In genomic region chr6:119350202-119351004, GRCh38 we compare ENCODE assay signal across 8 cellular contexts. TPM values are rescaled to one million over a fixed set of nuclear protein-coding genes. Genes with fewer than 3 reads are reported as not detected.
DNase-seq lines count a peak whose midpoint lies in the region; ATAC-seq and TF ChIP-seq lines count a peak whose summit lies in the region.

No MANE protein-coding gene starts in this region.

- TF ChIP-seq CTCF in WERI-Rb-1 (IDR thresholded peaks at IDR 0.05; ENCODE audit: low read depth, low read length), result no peak

- H3K36me3 ChIP-seq in WERI-Rb-1, result no peaks in the 10 kb centered on the region
- H3K36me3 ChIP-seq in effector memory CD4-positive, alpha-beta T cell (ENCODE audit: control insufficient read depth, insufficient read depth, low read length), result no peaks in the 10 kb centered on the region
- H3K36me3 ChIP-seq in stomach smooth muscle (ENCODE audit: control insufficient read depth in 2 of 2, insufficient read depth in 2 of 2, low read length in 2 of 2), result no peaks in the 10 kb centered on the region

- H3K27ac ChIP-seq in WERI-Rb-1 (no peak overlapping the region), stomach smooth muscle (ENCODE audit: low read length) (peak overlapping the region; percentile 92)
- H3K27ac ChIP-seq in effector memory CD4-positive, alpha-beta T cell (ENCODE audit: insufficient read depth, low read length, poor library complexity, severe bottlenecking), result peak overlapping the region; percentile 82

- H3K27me3 ChIP-seq in WERI-Rb-1 (ENCODE audit: insufficient read depth, low read depth, severe bottlenecking), result peaks cover 52% of the 10 kb centered on the region
- H3K27me3 ChIP-seq in effector memory CD4-positive, alpha-beta T cell (replicated peaks; ENCODE audit: control insufficient read depth, insufficient read depth, low read length, poor library complexity, severe bottlenecking), result no peaks in the 10 kb centered on the region
- no peaks in the 10 kb centered on the region for H3K27me3 ChIP-seq in mononuclear cell (ENCODE audit: insufficient read depth, low read length)
- no peaks in the 10 kb centered on the region for H3K27me3 ChIP-seq in stomach smooth muscle (ENCODE audit: control insufficient read depth in 1 of 2, insufficient read depth in 2 of 2, low read length in 2 of 2)

- peak overlapping the region; percentile 88 to 95 for H3K9ac ChIP-seq in stomach smooth muscle (ENCODE audit: low read length in 2 of 2)

- peak; percentile 21 for ATAC-seq in GM21723 (IDR thresholded peaks at IDR 0.05; ENCODE audit: unreplicated experiment)

- peak; percentile 47 for DNase-seq in GM03348 (ENCODE audit: low spot score)
- peak; percentile 62 for DNase-seq in KBM-7
- DNase-seq in WERI-Rb-1, result no peak
- peak in 1 of 3 donors; percentile 15 for DNase-seq in effector memory CD4-positive, alpha-beta T cell
- DNase-seq in mucosa of gallbladder (ENCODE audit: low spot score), result no peak

- in situ Hi-C loops in KBM-7 (cut with MboI; ENCODE audit: low pct_unique_long_range_greater_than_20kb, low sequenced_read_pairs), result no loop called here

- H3K9me3 ChIP-seq in WERI-Rb-1 (ENCODE audit: severe bottlenecking), result no peaks in the 10 kb centered on the region
- no peaks in the 10 kb centered on the region for H3K9me3 ChIP-seq in effector memory CD4-positive, alpha-beta T cell (ENCODE audit: control insufficient read depth, low read length)
- H3K9me3 ChIP-seq in mononuclear cell (ENCODE audit: low read depth, low read length), result no peaks in the 10 kb centered on the region
- no peaks in the 10 kb centered on the region for H3K9me3 ChIP-seq in stomach smooth muscle (ENCODE audit: control insufficient read depth in 2 of 2, low read length in 2 of 2)

- H3K4me1 ChIP-seq in effector memory CD4-positive, alpha-beta T cell (ENCODE audit: control insufficient read depth, insufficient read depth, low read length, poor library complexity, severe bottlenecking), result peaks cover 6% of the 10 kb centered on the region
- H3K4me1 ChIP-seq in mononuclear cell (ENCODE audit: insufficient read depth, low read length) (peaks cover 38% of the 10 kb centered on the region), stomach smooth muscle (ENCODE audit: control insufficient read depth, insufficient read depth, low read length) (peaks cover 11% of the 10 kb centered on the region)

- H3K4me3 ChIP-seq in WERI-Rb-1 (ENCODE audit: low read depth, low read length) (peak overlapping the region; percentile 65), mononuclear cell (ENCODE audit: low read length) (peak overlapping the region; percentile 69), stomach smooth muscle (ENCODE audit: low read length in 2 of 2) (peak overlapping the region; percentile 85 to 92)
- peak overlapping the region; percentile 93 for H3K4me3 ChIP-seq in effector memory CD4-positive, alpha-beta T cell (ENCODE audit: insufficient read depth, low read depth, low read length, poor library complexity, severe bottlenecking)

RNA-seq across cellular contexts. Expression of gene MAN1A1, which starts 0.8 kb away (rescaled TPM):
- 33.4 TPM for total RNA-seq in mononuclear cell
- 87.1 TPM for total RNA-seq in mucosa of gallbladder

Comparison
In these comparisons a context has a peak if more than half of its experiments do, and no peak if none do; other contexts are left out.
1. DNase-seq: peak in GM03348 (single experiment) and KBM-7 (single experiment); none in WERI-Rb-1 (single experiment) and mucosa of gallbladder (single experiment).
2. Peak in every context shown above with its lines, with median percentiles within 50 percentile points of each other: H3K4me3 ChIP-seq.